ENCODE assay signal across 8 cellular contexts in genomic region chr4:100895572-100896197, GRCh38.
DNase-seq lines count a peak whose midpoint lies in the region; ATAC-seq and TF ChIP-seq lines count a peak whose summit lies in the region.

No MANE protein-coding gene starts in this region.

- in situ Hi-C loops in GM13976 (cut with MboI; ENCODE audit: low sequenced_read_pairs, unreplicated experiment): no loop called here

- no peaks in the 10 kb centered on the region for H4K20me1 ChIP-seq in Karpas-422 (ENCODE audit: insufficient read depth, low read depth, low read length)

- H3K36me3 ChIP-seq in Karpas-422 (ENCODE audit: insufficient read depth, low read length) (no peaks in the 10 kb centered on the region), duodenal mucosa (ENCODE audit: control insufficient read depth in 1 of 2, insufficient read depth in 2 of 2, low read length in 2 of 2) (no peaks in the 10 kb centered on the region), stomach (no peaks in the 10 kb centered on the region)

- H3K4me1 ChIP-seq in Karpas-422 (ENCODE audit: low read length) (no peaks in the 10 kb centered on the region), duodenal mucosa (ENCODE audit: control insufficient read depth in 1 of 2, insufficient read depth in 2 of 2, low read length in 2 of 2) (peaks cover 15% of the 10 kb centered on the region in 2 donors), stomach (no peaks in the 10 kb centered on the region)

- no peaks in the 10 kb centered on the region for H3K9me3 ChIP-seq in Karpas-422 (ENCODE audit: low read length)
- no peaks in the 10 kb centered on the region for H3K9me3 ChIP-seq in duodenal mucosa (ENCODE audit: control insufficient read depth in 1 of 2, low read length in 2 of 2)
- no peaks in the 10 kb centered on the region for H3K9me3 ChIP-seq in stomach

- H3K4me3 ChIP-seq in Karpas-422 (ENCODE audit: low read length) (peak overlapping the region; percentile 13; the same call in 1 of the 2 replicates), duodenal mucosa (ENCODE audit: low read depth in 1 of 2, low read length in 2 of 2) (peak overlapping the region; percentile 67 to 68), stomach (peak overlapping the region in 3 of 4 donors; percentile 11 to 38 (median 20))

- no peak overlapping the region for H3K27ac Mint-ChIP-seq in progenitor cell of endocrine pancreas

- H3K9ac ChIP-seq in Karpas-422 (ENCODE audit: low read length) (no peak overlapping the region), duodenal mucosa (ENCODE audit: low read depth in 1 of 2, low read length in 2 of 2) (peak overlapping the region; percentile 0 to 35)

- no peak for TF ChIP-seq POLR2A in stomach (IDR thresholded peaks at IDR 0.05)

- ATAC-seq in GM21529 (IDR thresholded peaks at IDR 0.05; ENCODE audit: unreplicated experiment): peak; percentile 92

- TF ChIP-seq CTCF in GM13976 (IDR thresholded peaks at IDR 0.05; ENCODE audit: borderline replicate concordance, control extremely low read depth, extremely low read depth, insufficient read depth, missing control alignments) (no peak), stomach (IDR thresholded peaks at IDR 0.05) (no peak), progenitor cell of endocrine pancreas (IDR thresholded peaks at IDR 0.05; ENCODE audit: unreplicated experiment) (no peak)

- no peaks in the 10 kb centered on the region for H3K27me3 Mint-ChIP-seq in progenitor cell of endocrine pancreas

- WGBS in stomach, 5 donors: 65 to 72% (median 69%) methylated on average over 8 of the region's 8 CpGs

- H3K4me3 Mint-ChIP-seq in progenitor cell of endocrine pancreas (ENCODE audit: low read depth): no peak overlapping the region

- TF ChIP-seq EP300 in stomach (IDR thresholded peaks at IDR 0.05): no peak

- DNase-seq in GM13976 (ENCODE audit: low spot score) (peak; percentile 41), Karpas-422 (no peak), stomach (no peak), NCI-H2196 (lab: John Stamatoyannopoulos, UW; ENCODE audit: unreplicated experiment) (no peak), progenitor cell of endocrine pancreas (ENCODE audit: low spot score, unreplicated experiment) (no peak), NCI-H187 treated with DMSO at 0.1 percent for 48 hours (lab: John Stamatoyannopoulos, UW) (no peak)

- peak overlapping the region; percentile 32 for H3K4me2 ChIP-seq in Karpas-422 (ENCODE audit: low read depth, low read length, poor library complexity, severe bottlenecking)

- no peaks in the 10 kb centered on the region for H3K9me2 ChIP-seq in Karpas-422 (replicated peaks; ENCODE audit: insufficient read depth, low read length)

- intact Hi-C loops in stomach (cut with DNase I; ENCODE audit: low total_unique reads): no loop called here

- peaks cover under 1% of the 10 kb centered on the region for H3K9me3 Mint-ChIP-seq in progenitor cell of endocrine pancreas (ENCODE audit: low read depth)

- H3K27me3 ChIP-seq in Karpas-422 (ENCODE audit: low read length) (no peaks in the 10 kb centered on the region), duodenal mucosa (ENCODE audit: control insufficient read depth in 1 of 2, insufficient read depth in 2 of 2, low read length in 2 of 2) (no peaks in the 10 kb centered on the region), stomach (no peaks in the 10 kb centered on the region)

- no peaks in the 10 kb centered on the region for H3K36me3 Mint-ChIP-seq in progenitor cell of endocrine pancreas (ENCODE audit: insufficient read depth)

- H3K79me2 ChIP-seq in Karpas-422 (ENCODE audit: low read length): no peaks in the 10 kb centered on the region

- H3K27ac ChIP-seq in Karpas-422 (ENCODE audit: low read length): no peak overlapping the region
- H3K27ac ChIP-seq in duodenal mucosa (ENCODE audit: low read depth, low read length): no peak overlapping the region
- no peak overlapping the region for H3K27ac ChIP-seq in stomach

- peaks cover 13% of the 10 kb centered on the region for H3K4me1 Mint-ChIP-seq in progenitor cell of endocrine pancreas (ENCODE audit: low read depth)

- H2AFZ ChIP-seq in Karpas-422 (ENCODE audit: low read length): 0 out of 2 replicates have a peak overlapping the region, but pooled peaks have one; percentile 5

Comparison
In these comparisons a context has a peak if more than half of its experiments do, and no peak if none do; other contexts are left out.
1. H3K4me3 ChIP-seq: peak in every context shown above with its lines; median percentile 68 in duodenal mucosa; 20 in stomach; 13 in Karpas-422.